19 cellular contexts compared by ENCODE assay signal in the genomic region with DNA sequence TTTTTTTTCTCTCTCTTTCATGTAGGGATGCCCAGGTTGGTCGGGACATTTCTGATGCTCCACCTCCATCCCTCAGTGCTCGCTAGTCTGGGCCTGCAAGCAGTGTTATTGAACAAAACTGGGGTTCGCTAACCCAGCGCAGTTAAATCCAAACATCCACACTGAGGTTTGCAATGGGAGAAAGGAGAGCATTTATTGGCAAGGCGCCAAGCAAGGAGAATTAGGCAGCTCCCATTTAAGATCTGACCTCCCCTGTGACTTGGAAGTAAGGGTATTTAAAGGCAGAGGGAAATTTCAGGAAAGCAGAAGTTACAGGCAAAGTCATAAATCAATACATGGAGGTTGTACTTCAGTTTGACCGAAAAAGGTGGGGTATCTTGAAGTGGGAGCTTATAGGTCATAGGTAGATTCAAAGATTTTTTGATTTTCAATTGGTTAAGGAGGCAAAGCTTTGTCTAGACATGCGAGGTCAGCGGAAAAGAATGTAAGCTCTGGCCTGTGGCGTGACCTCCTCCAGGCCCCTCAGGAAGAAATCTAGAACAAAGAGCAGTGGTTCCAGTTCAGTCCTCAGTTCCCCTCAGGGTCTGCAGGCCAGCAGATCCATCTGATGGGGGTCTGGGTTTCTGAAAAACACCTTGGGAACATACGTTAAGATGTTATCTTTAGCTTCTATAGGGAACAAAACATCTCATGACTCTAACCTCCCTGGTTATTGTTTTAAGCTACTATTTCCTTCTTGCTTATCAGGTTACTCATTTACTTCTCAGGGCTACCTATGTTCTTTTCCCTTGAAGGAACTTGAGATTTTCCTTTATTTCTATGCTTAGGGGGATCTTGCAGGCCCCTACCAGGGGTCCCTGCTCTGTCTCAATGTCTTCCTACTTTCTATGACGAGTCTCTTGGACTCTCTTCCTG.
DNase-seq lines count a peak whose midpoint lies in the region; TF ChIP-seq lines count a peak whose summit lies in the region.
"Had no signal": no experiment of that assay in that cellular context is flagged by ENCODE, and none has a peak within 500 bp of the region (broad histone marks: within the 10 kb centered on the region; RNA-seq: fewer than 3 reads in every experiment).

No MANE protein-coding gene starts in this region.

- peak overlapping the region; percentile 76 for H3K27ac Mint-ChIP-seq in neural crest cell (ENCODE audit: unreplicated experiment)
- H3K27ac Mint-ChIP-seq in T-helper 2 cell treated with Interferon-gamma antibody and Interleukin-4, amounts not matched to agents 5 μg/mL and 100 μg/mL, for 36 hours: no peak overlapping the region
- H3K27ac Mint-ChIP-seq: CD4-positive, CD25-positive, alpha-beta regulatory T cell had no signal

- intact Hi-C loops in head of caudate nucleus (cut with DNase I): no loop called here

- H3K27me3 Mint-ChIP-seq in neural crest cell (ENCODE audit: low read depth): no peaks in the 10 kb centered on the region
- H3K27me3 Mint-ChIP-seq in T-helper 2 cell treated with Interferon-gamma antibody and Interleukin-4, amounts not matched to agents 5 μg/mL and 100 μg/mL, for 36 hours (ENCODE audit: low read depth): no peaks in the 10 kb centered on the region

- no peaks in the 10 kb centered on the region for H3K36me3 Mint-ChIP-seq in neural crest cell (ENCODE audit: low read depth)
- no peaks in the 10 kb centered on the region for H3K36me3 Mint-ChIP-seq in T-helper 2 cell treated with Interferon-gamma antibody and Interleukin-4, amounts not matched to agents 5 μg/mL and 100 μg/mL, for 36 hours (ENCODE audit: low read depth)
- H3K36me3 Mint-ChIP-seq: CD4-positive, CD25-positive, alpha-beta regulatory T cell had no signal

- DNase-seq in ELF-1 (ENCODE audit: low read depth, low spot score) (peak; percentile 83), NCI-H82 treated with DMSO at 0.1 percent for 48 hours (lab: John Stamatoyannopoulos, UW; ENCODE audit: unreplicated experiment) (peak; percentile 13), islet precursor cell (peak; percentile 91), neural crest cell (ENCODE audit: low read depth, low spot score) (no peak), head of caudate nucleus (no peak), Kasumi-1 (lab: John Stamatoyannopoulos, UW) (no peak)
- no peak for DNase-seq in stimulated activated CD4-positive, alpha-beta T cell treated with anti-CD3 and anti-CD28 coated beads, Interleukin-12 subunit alpha, Interleukin-12 subunit beta, amount 100 ng/mL, for 4 hours
- no peak for DNase-seq in T-helper 2 cell treated with Interferon-gamma antibody and Interleukin-4, amounts not matched to agents 5 μg/mL and 100 μg/mL, for 36 hours (ENCODE audit: low spot score)
- DNase-seq: AML-193; CD4-positive, CD25-positive, alpha-beta regulatory T cell; EL; H7; MV-4-11; NCI-H1417 treated with DMSO at 0.1 percent for 48 hours; NCI-H2081; NCI-H2227 treated with DMSO at 0.1 percent for 48 hours; NCI-H524 treated with DMSO at 0.1 percent for 48 hours; NK-92 treated with Interleukin-12 subunit alpha and Interleukin-12 subunit beta, amount 100 ng/mL, for 24 hours; PC-3 had no signal

- H3K4me3 Mint-ChIP-seq in neural crest cell: no peak overlapping the region
- H3K4me3 Mint-ChIP-seq in T-helper 2 cell treated with Interferon-gamma antibody and Interleukin-4, amounts not matched to agents 5 μg/mL and 100 μg/mL, for 36 hours: no peak overlapping the region
- H3K4me3 Mint-ChIP-seq: CD4-positive, CD25-positive, alpha-beta regulatory T cell had no signal

- H3K9me3 Mint-ChIP-seq in neural crest cell: no peaks in the 10 kb centered on the region
- no peaks in the 10 kb centered on the region for H3K9me3 Mint-ChIP-seq in T-helper 2 cell treated with Interferon-gamma antibody and Interleukin-4, amounts not matched to agents 5 μg/mL and 100 μg/mL, for 36 hours
- H3K9me3 Mint-ChIP-seq: CD4-positive, CD25-positive, alpha-beta regulatory T cell had no signal

- H3K4me1 Mint-ChIP-seq in neural crest cell: peaks cover 15% of the 10 kb centered on the region
- no peaks in the 10 kb centered on the region for H3K4me1 Mint-ChIP-seq in T-helper 2 cell treated with Interferon-gamma antibody and Interleukin-4, amounts not matched to agents 5 μg/mL and 100 μg/mL, for 36 hours (ENCODE audit: low read depth)
- H3K4me1 Mint-ChIP-seq: CD4-positive, CD25-positive, alpha-beta regulatory T cell had no signal

- no peak for TF ChIP-seq CTCF in neural crest cell (conservative IDR thresholded peaks at IDR 0.05)

Comparison
In these comparisons a context has a peak if more than half of its experiments do, and no peak if none do; other contexts are left out.
1. DNase-seq: peak in ELF-1 (single experiment), NCI-H82 treated with DMSO at 0.1 percent for 48 hours (single experiment) and islet precursor cell (single experiment); none in neural crest cell (single experiment), head of caudate nucleus (0 of 42), stimulated activated CD4-positive, alpha-beta T cell treated with anti-CD3 and anti-CD28 coated beads, Interleukin-12 subunit alpha, Interleukin-12 subunit beta, amount 100 ng/mL, for 4 hours (single experiment), T-helper 2 cell treated with Interferon-gamma antibody and Interleukin-4, amounts not matched to agents 5 μg/mL and 100 μg/mL, for 36 hours (single experiment) and Kasumi-1 (0 of 2).